ENCODE assay signal across 11 cellular contexts in genomic region chr11:61541568-61541967, GRCh38. TPM values are rescaled to one million over a fixed set of nuclear protein-coding genes. Genes with fewer than 3 reads are reported as not detected.
DNase-seq lines count a peak whose midpoint lies in the region; ATAC-seq and TF ChIP-seq lines count a peak whose summit lies in the region.
"Had no signal": no experiment of that assay in that cellular context is flagged by ENCODE, and none has a peak within 500 bp of the region (broad histone marks: within the 10 kb centered on the region; RNA-seq: fewer than 3 reads in every experiment).

No MANE protein-coding gene starts in this region.

- DNase-seq in AG09319 (ENCODE audit: extremely low read depth, low read depth) (peak; percentile 47), HCEC 1CT (peak; percentile 84), NOMO-1 treated with DMSO at 0.1 percent for 48 hours (lab: John Stamatoyannopoulos, UW; ENCODE audit: unreplicated experiment) (peak; percentile 43), fibroblast of villous mesenchyme (ENCODE audit: low read depth) (peak; percentile 31), midbrain (lab: John Stamatoyannopoulos, UW) (no peak)
- no peak for DNase-seq in activated CD8-positive, alpha-beta memory T cell treated with anti-CD3 and anti-CD28 coated beads for 24 hours
- DNase-seq: activated T-cell treated with anti-CD3 and anti-CD28 coated beads, Interleukin-2, amount 50 U/mL, for 1 hour; esophagus squamous epithelium; NCI-H345 had no signal

- no peak overlapping the region for H3K4me3 ChIP-seq in fibroblast of villous mesenchyme (ENCODE audit: low read depth, low read length)
- H3K4me3 ChIP-seq: esophagus squamous epithelium had no signal

- ATAC-seq in GM21423 (IDR thresholded peaks at IDR 0.05; ENCODE audit: unreplicated experiment) (no peak), HG02884 (IDR thresholded peaks at IDR 0.05; ENCODE audit: unreplicated experiment) (no peak)

- no peak for TF ChIP-seq CTCF in AG09319 (IDR thresholded peaks at IDR 0.05; ENCODE audit: low read depth, low read length)
- TF ChIP-seq CTCF in fibroblast of villous mesenchyme (IDR thresholded peaks at IDR 0.05; ENCODE audit: insufficient read depth, low read depth, low read length) = no peak

RNA-seq across cellular contexts. Expression of gene LRRC10B, which starts 33.0 kb away (rescaled TPM):
- total RNA-seq in fibroblast of villous mesenchyme = not detected in 2 replicates

RNA-seq across cellular contexts. Expression of gene SYT7, which starts 39.3 kb away (rescaled TPM):
- 0.43 and 2.6 TPM in 2 replicates for total RNA-seq in fibroblast of villous mesenchyme

Comparison
In these comparisons a context has a peak if more than half of its experiments do, and no peak if none do; other contexts are left out.
1. DNase-seq: peak in AG09319 (single experiment), HCEC 1CT (single experiment), NOMO-1 treated with DMSO at 0.1 percent for 48 hours (single experiment) and fibroblast of villous mesenchyme (single experiment); none in midbrain (single experiment) and activated CD8-positive, alpha-beta memory T cell treated with anti-CD3 and anti-CD28 coated beads for 24 hours (single experiment).